Comparison of ENCODE assay signal across 15 cellular contexts in the genomic region with DNA sequence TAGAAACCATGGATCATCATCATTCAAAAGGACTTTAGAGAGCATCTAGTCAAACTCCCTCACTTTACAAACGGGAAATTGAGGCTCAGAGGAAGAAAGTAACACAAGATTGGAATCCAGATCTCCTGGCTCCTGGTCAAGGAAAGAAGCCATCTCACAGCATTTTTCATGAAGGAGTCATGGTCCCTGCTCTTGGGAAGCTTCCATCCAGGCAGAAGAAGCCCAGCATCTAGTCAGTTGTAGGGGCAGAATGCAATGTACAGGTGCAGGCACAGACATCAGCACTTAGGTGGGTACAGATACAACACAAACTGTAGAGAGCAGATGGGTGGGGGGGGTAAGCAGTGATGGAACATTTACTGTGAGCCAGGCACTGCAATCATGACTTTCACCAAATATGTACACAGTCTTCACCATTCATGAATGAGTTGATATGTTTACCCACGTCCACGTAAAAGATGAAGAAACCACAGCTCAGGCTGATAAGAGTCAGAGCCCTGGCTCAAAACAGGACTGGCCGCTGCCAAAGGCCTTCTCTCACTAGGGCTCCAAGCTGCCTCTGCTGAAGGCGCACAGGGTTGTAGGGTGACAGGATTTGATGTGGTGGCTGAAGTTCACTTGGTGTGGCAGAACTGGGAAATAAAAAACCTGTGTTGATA. TPM values are rescaled to one million over a fixed set of nuclear protein-coding genes. Genes with fewer than 3 reads are reported as not detected.
DNase-seq lines count a peak whose midpoint lies in the region; ATAC-seq and TF ChIP-seq lines count a peak whose summit lies in the region.
"Had no signal": no experiment of that assay in that cellular context is flagged by ENCODE, and none has a peak within 500 bp of the region (broad histone marks: within the 10 kb centered on the region; RNA-seq: fewer than 3 reads in every experiment).

No MANE protein-coding gene starts in this region.

- H4K20me1 ChIP-seq in SK-N-SH (ENCODE audit: insufficient read depth), result no peaks in the 10 kb centered on the region

- ATAC-seq in SK-N-SH treated with all-trans-retinoic acid at 6 μM for 48 hours (no peak), gastroesophageal sphincter (no peak), HG03159 (IDR thresholded peaks at IDR 0.05; ENCODE audit: unreplicated experiment) (no peak)
- ATAC-seq: HCT116 had no signal

- H3K27ac ChIP-seq in SK-N-SH (ENCODE audit: low read depth in 2 of 2, low read length in 1 of 2) (0 out of 4 replicates have a peak overlapping the region, but pooled peaks of 1 of the 2 experiments have one; percentile 95), liver (ENCODE audit: low read depth in 1 of 2, low read length in 2 of 2) (peak overlapping the region; percentile 92 to 97), gastroesophageal sphincter (peak overlapping the region in 2 of 4 donors; percentile 15 to 46)

- H3K27me3 Mint-ChIP-seq in type B pancreatic cell, result no peaks in the 10 kb centered on the region
- H3K27me3 Mint-ChIP-seq in activated T-helper 1 cell treated with anti-CD3 and anti-CD28 coated beads, Interleukin-12 subunit alpha, Interleukin-12 subunit beta, Interleukin-2, Interleukin-4 antibody, amounts not matched to agents 30 ng/mL and 10 ng/mL and 1 ng/mL, durations not matched to agents 14 hours and 24 hours and 36 hours (ENCODE audit: insufficient read depth), result peaks cover 11% of the 10 kb centered on the region
- H3K27me3 Mint-ChIP-seq: activated CD4-positive, alpha-beta memory T cell treated with anti-CD3 and anti-CD28 coated beads for 36 hours had no signal

- H3K4me3 ChIP-seq in SK-N-SH (ENCODE audit: low read depth in 2 of 2, low read length in 1 of 2), result no peak overlapping the region
- H3K4me3 ChIP-seq in liver (ENCODE audit: low read depth in 1 of 3, low read length in 3 of 3), result no peak overlapping the region
- no peak overlapping the region for H3K4me3 ChIP-seq in gastroesophageal sphincter

- 74% methylated on average over 5 of the region's 5 CpGs for WGBS in SK-N-SH (ENCODE audit: low lambda C conversion rate)
- WGBS in liver, result 29% methylated on average over 5 of the region's 5 CpGs
- 40 to 75% methylated on average over 5 of the region's 5 CpGs for WGBS in gastroesophageal sphincter (ENCODE audit: low coverage in 1 of 2), 2 donors

- H3K4me2 ChIP-seq in SK-N-SH, result 0 out of 2 replicates have a peak overlapping the region, but pooled peaks have one; percentile 22

- H3K9me2 ChIP-seq in SK-N-SH, result no peaks in the 10 kb centered on the region

- H3K27me3 ChIP-seq in SK-N-SH (ENCODE audit: insufficient read depth), result no peaks in the 10 kb centered on the region
- no peaks in the 10 kb centered on the region for H3K27me3 ChIP-seq in liver (ENCODE audit: control insufficient read depth in 4 of 4, insufficient read depth in 4 of 4, low read length in 3 of 4)
- no peaks in the 10 kb centered on the region for H3K27me3 ChIP-seq in gastroesophageal sphincter

- no peak for TF ChIP-seq CTCF in SK-N-SH (IDR thresholded peaks at IDR 0.05)
- TF ChIP-seq CTCF in liver (IDR thresholded peaks at IDR 0.05; ENCODE audit: low read depth, low read length, missing input control), result no peak
- no peak for TF ChIP-seq CTCF in type B pancreatic cell (conservative IDR thresholded peaks at IDR 0.05)
- no peak for TF ChIP-seq CTCF in gastroesophageal sphincter (IDR thresholded peaks at IDR 0.05)

- DNase-seq in SK-N-SH (no peak), astrocyte of the hippocampus (ENCODE audit: low read depth, low spot score) (peak; percentile 48), type B pancreatic cell (ENCODE audit: extremely low spot score, unreplicated experiment) (no peak)
- no peak for DNase-seq in activated T-helper 1 cell treated with anti-CD3 and anti-CD28 coated beads, Interleukin-12 subunit alpha, Interleukin-12 subunit beta, Interleukin-2, Interleukin-4 antibody, amounts not matched to agents 30 ng/mL and 10 ng/mL and 1 ng/mL, durations not matched to agents 14 hours and 24 hours and 36 hours (ENCODE audit: low spot score)
- DNase-seq: activated CD4-positive, alpha-beta memory T cell treated with anti-CD3 and anti-CD28 coated beads for 36 hours; amniotic stem cell had no signal

- POLR2A ChIA-PET in SK-N-SH (lab: Yijun Ruan, JAX), result no interaction called here

- TF ChIP-seq POLR2A in gastroesophageal sphincter (IDR thresholded peaks at IDR 0.05), result no peak

- no peaks in the 10 kb centered on the region for H3K79me2 ChIP-seq in SK-N-SH (ENCODE audit: insufficient read depth)

- peaks cover 4 to 38% of the 10 kb centered on the region in 2 experiments for H3K4me1 ChIP-seq in SK-N-SH (ENCODE audit: control insufficient read depth in 1 of 2, insufficient read depth in 2 of 2, low read depth in 1 of 2, low read length in 1 of 2)
- H3K4me1 ChIP-seq in liver (ENCODE audit: control insufficient read depth in 4 of 4, insufficient read depth in 4 of 4, low read length in 3 of 4), result peaks cover 9 to 20% (median 12%) of the 10 kb centered on the region in 4 donors
- peaks cover 2 to 43% (median 3%) of the 10 kb centered on the region in 3 donors for H3K4me1 ChIP-seq in gastroesophageal sphincter

- intact Hi-C loops in activated T-helper 1 cell treated with anti-CD3 and anti-CD28 coated beads, Interleukin-12 subunit alpha, Interleukin-12 subunit beta, Interleukin-2, Interleukin-4 antibody, amounts not matched to agents 30 ng/mL and 10 ng/mL and 1 ng/mL, durations not matched to agents 14 hours and 24 hours and 36 hours (cut with micrococcal nuclease), result no loop called here

- H3K36me3 ChIP-seq in SK-N-SH (replicated peaks in 1 of 2; ENCODE audit: control insufficient read depth in 1 of 2, insufficient read depth in 2 of 2, low read length in 1 of 2) (no peaks in the 10 kb centered on the region), liver (ENCODE audit: control insufficient read depth in 4 of 4, insufficient read depth in 3 of 4, low read depth in 1 of 4, low read length in 3 of 4) (no peaks in the 10 kb centered on the region), gastroesophageal sphincter (no peaks in the 10 kb centered on the region)

- H3K4me3 Mint-ChIP-seq in type B pancreatic cell, result no peak overlapping the region
- H3K4me3 Mint-ChIP-seq in activated T-helper 1 cell treated with anti-CD3 and anti-CD28 coated beads, Interleukin-12 subunit alpha, Interleukin-12 subunit beta, Interleukin-2, Interleukin-4 antibody, amounts not matched to agents 30 ng/mL and 10 ng/mL and 1 ng/mL, durations not matched to agents 14 hours and 24 hours and 36 hours, result no peak overlapping the region
- H3K4me3 Mint-ChIP-seq: activated CD4-positive, alpha-beta memory T cell treated with anti-CD3 and anti-CD28 coated beads for 36 hours had no signal

- H3K4me1 Mint-ChIP-seq in type B pancreatic cell (ENCODE audit: unreplicated experiment), result peaks cover 11% of the 10 kb centered on the region
- no peaks in the 10 kb centered on the region for H3K4me1 Mint-ChIP-seq in activated T-helper 1 cell treated with anti-CD3 and anti-CD28 coated beads, Interleukin-12 subunit alpha, Interleukin-12 subunit beta, Interleukin-2, Interleukin-4 antibody, amounts not matched to agents 30 ng/mL and 10 ng/mL and 1 ng/mL, durations not matched to agents 14 hours and 24 hours and 36 hours (ENCODE audit: low read depth)

- peaks cover 40% of the 10 kb centered on the region for H3F3A ChIP-seq in SK-N-SH (replicated peaks; ENCODE audit: insufficient read depth)

- no peak overlapping the region for H2AFZ ChIP-seq in SK-N-SH (ENCODE audit: low read depth)

- H3K9me3 ChIP-seq in SK-N-SH (no peaks in the 10 kb centered on the region), liver (ENCODE audit: control insufficient read depth in 4 of 4, low read length in 3 of 4) (no peaks in the 10 kb centered on the region), gastroesophageal sphincter (no peaks in the 10 kb centered on the region)

- H3K9me3 Mint-ChIP-seq in type B pancreatic cell, result no peaks in the 10 kb centered on the region
- H3K9me3 Mint-ChIP-seq in activated T-helper 1 cell treated with anti-CD3 and anti-CD28 coated beads, Interleukin-12 subunit alpha, Interleukin-12 subunit beta, Interleukin-2, Interleukin-4 antibody, amounts not matched to agents 30 ng/mL and 10 ng/mL and 1 ng/mL, durations not matched to agents 14 hours and 24 hours and 36 hours, result no peaks in the 10 kb centered on the region
- H3K9me3 Mint-ChIP-seq: activated CD4-positive, alpha-beta memory T cell treated with anti-CD3 and anti-CD28 coated beads for 36 hours had no signal

- no peak overlapping the region for H3K9ac ChIP-seq in SK-N-SH
- peak overlapping the region in 1 of 2 donors; percentile 78 for H3K9ac ChIP-seq in liver (ENCODE audit: low read depth in 1 of 2, low read length in 2 of 2)

- TF ChIP-seq EP300 in SK-N-SH (IDR thresholded peaks at IDR 0.05; ENCODE audit: borderline replicate concordance in 1 of 2, low read depth in 1 of 2, low read length in 1 of 2) (no peak), gastroesophageal sphincter (IDR thresholded peaks at IDR 0.05) (no peak)

- H3K27ac Mint-ChIP-seq in type B pancreatic cell, result peak overlapping the region; percentile 30
- no peak overlapping the region for H3K27ac Mint-ChIP-seq in activated T-helper 1 cell treated with anti-CD3 and anti-CD28 coated beads, Interleukin-12 subunit alpha, Interleukin-12 subunit beta, Interleukin-2, Interleukin-4 antibody, amounts not matched to agents 30 ng/mL and 10 ng/mL and 1 ng/mL, durations not matched to agents 14 hours and 24 hours and 36 hours
- H3K27ac Mint-ChIP-seq: activated CD4-positive, alpha-beta memory T cell treated with anti-CD3 and anti-CD28 coated beads for 36 hours had no signal

- TF ChIP-seq RAD21 in SK-N-SH (IDR thresholded peaks at IDR 0.05; ENCODE audit: low read length), result no peak
- TF ChIP-seq RAD21 in liver (IDR thresholded peaks at IDR 0.05), result peak; percentile 60 to 63

- H3K36me3 Mint-ChIP-seq in type B pancreatic cell, result no peaks in the 10 kb centered on the region
- H3K36me3 Mint-ChIP-seq in activated T-helper 1 cell treated with anti-CD3 and anti-CD28 coated beads, Interleukin-12 subunit alpha, Interleukin-12 subunit beta, Interleukin-2, Interleukin-4 antibody, amounts not matched to agents 30 ng/mL and 10 ng/mL and 1 ng/mL, durations not matched to agents 14 hours and 24 hours and 36 hours (ENCODE audit: low read depth), result no peaks in the 10 kb centered on the region
- H3K36me3 Mint-ChIP-seq: activated CD4-positive, alpha-beta memory T cell treated with anti-CD3 and anti-CD28 coated beads for 36 hours had no signal

- CTCF ChIA-PET in SK-N-SH (lab: Yijun Ruan, JAX), result interaction anchor here (0.8 to 1.2 kb wide), 3 partner anchors 8 to 164 kb away, joined by 3 to 4 read pairs (median 3); no protein-coding TSS in a partner anchor

TF ChIP-seq in liver, 16 proteins besides CTCF, POLR2A, EP300 and RAD21 (continues in another document):
- peak in 1 of 2 donors; percentile 50 for TF ChIP-seq GABPA (IDR thresholded peaks at IDR 0.05 in 1 of 2, conservative IDR thresholded peaks at IDR 0.05 in 1 of 2)

RNA-seq across cellular contexts. Expression of a gene that starts 44.0 kb away (rescaled TPM):
- polyA plus RNA-seq in SK-N-SH (2012; rRNA removed) (not detected in 2 replicates), liver (not detected)
- not detected in 2 replicates for polyA plus RNA-seq in SK-N-SH (2012; cell fraction: cytosol; rRNA removed)
- not detected in 2 replicates for polyA plus RNA-seq in SK-N-SH (2012; cell fraction: nucleus; rRNA removed)
- total RNA-seq in liver (not detected), type B pancreatic cell (ENCODE audit: low replicate concordance) (not detected in 2 replicates), gastroesophageal sphincter (not detected)
- not detected in 2 replicates for total RNA-seq in activated T-helper 1 cell treated with anti-CD3 and anti-CD28 coated beads, Interleukin-12 subunit alpha, Interleukin-12 subunit beta, Interleukin-2, Interleukin-4 antibody, amounts not matched to agents 30 ng/mL and 10 ng/mL and 1 ng/mL, durations not matched to agents 14 hours and 24 hours and 36 hours
- total RNA-seq: A673; activated CD4-positive, alpha-beta memory T cell treated with anti-CD3 and anti-CD28 coated beads for 36 hours; pulmonary artery endothelial cell; T-helper 1 cell treated with Interleukin-12 subunit alpha and Interleukin-12 subunit beta and Interleukin-4 antibody, amounts not matched to agents 30 ng/mL and 1 ng/mL, for 36 hours had no signal
- polyA plus RNA-seq: keratinocyte had no signal
